ENCODE assay signal across 8 cellular contexts in the genomic region with DNA sequence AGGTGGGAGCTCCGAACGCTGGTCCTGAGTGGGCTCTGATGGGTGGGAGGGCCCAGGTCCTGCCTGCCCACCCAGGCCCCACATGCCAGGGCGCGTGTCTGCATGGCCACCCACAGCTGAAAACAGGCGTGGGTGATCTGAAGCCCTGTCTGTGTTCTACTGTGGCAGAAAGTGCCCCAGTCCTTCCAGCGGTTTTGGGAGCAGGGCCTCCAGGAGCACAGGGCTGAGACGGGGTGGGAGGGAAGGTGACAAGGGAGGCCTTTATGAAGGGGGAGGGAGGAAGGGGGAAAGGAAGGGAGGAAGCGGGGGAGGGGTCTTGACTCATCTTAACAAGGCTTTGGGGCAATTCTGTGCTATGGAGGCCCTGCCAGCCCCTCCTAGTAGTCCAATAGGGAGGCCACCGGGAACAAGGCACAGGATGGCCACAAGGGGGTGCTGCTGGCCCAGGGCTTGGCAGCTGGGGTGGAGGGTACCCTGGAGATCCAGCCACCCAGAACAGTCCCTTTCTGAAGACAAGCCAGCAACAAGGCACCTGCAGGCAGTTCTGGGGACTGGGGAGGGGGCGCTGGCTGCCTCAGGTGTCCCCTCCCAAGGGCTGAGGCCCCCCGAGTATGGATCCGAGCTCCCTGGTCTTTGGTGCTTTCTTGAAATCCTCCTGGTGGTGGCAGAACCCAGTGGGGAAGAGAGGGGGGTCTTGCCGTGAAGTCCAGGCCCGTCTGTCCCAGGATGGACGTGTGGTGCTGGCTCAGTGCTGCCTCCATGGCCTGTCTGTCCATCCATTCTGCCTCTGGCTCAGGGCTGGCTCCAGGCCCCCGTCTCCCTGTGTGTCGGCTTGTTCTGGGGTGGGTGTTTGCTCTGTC. TPM values are rescaled to one million over a fixed set of nuclear protein-coding genes. Genes with fewer than 3 reads are reported as not detected.
DNase-seq lines count a peak whose midpoint lies in the region; ATAC-seq and TF ChIP-seq lines count a peak whose summit lies in the region.

No MANE protein-coding gene starts in this region.

- no peak overlapping the region for H3K4me3 Mint-ChIP-seq in activated CD4-positive, alpha-beta memory T cell treated with anti-CD3 and anti-CD28 coated beads for 36 hours

- peak; percentile 55 for DNase-seq in AG10803 (ENCODE audit: low read depth)
- peak; percentile 56 for DNase-seq in H4 (ENCODE audit: low spot score)
- peak; percentile 76 for DNase-seq in NCI-H69 (lab: John Stamatoyannopoulos, UW)
- peak; percentile 83 for DNase-seq in activated CD4-positive, alpha-beta memory T cell treated with anti-CD3 and anti-CD28 coated beads for 36 hours
- peak; percentile 59 to 90 (median 84) for DNase-seq in dorsolateral prefrontal cortex
- DNase-seq in lung microvascular endothelial cell (ENCODE audit: low read depth in 2 of 2), result peak; percentile 61 to 75
- peak; percentile 66 for DNase-seq in stimulated activated CD8-positive, alpha-beta memory T cell treated with anti-CD3 and anti-CD28 coated beads, Interleukin-15, amount 100 ng/mL, for 1 hour (ENCODE audit: low read depth)

- TF ChIP-seq CTCF in AG10803 (conservative IDR thresholded peaks at IDR 0.05; ENCODE audit: low read length), result peak; percentile 87
- TF ChIP-seq CTCF in dorsolateral prefrontal cortex (IDR thresholded peaks at IDR 0.05 in 54 of 56, conservative IDR thresholded peaks at IDR 0.05 in 2 of 56; ENCODE audit: low read depth in 1 of 56, partially characterized antibody in 56 of 56), result peak; percentile 57 to 97 (median 91)

- H3K27ac Mint-ChIP-seq in activated CD4-positive, alpha-beta memory T cell treated with anti-CD3 and anti-CD28 coated beads for 36 hours, result no peak overlapping the region

- peaks cover 7% of the 10 kb centered on the region for H3K4me1 Mint-ChIP-seq in activated CD4-positive, alpha-beta memory T cell treated with anti-CD3 and anti-CD28 coated beads for 36 hours (ENCODE audit: low read depth)

- POLR2A ChIA-PET in activated CD4-positive, alpha-beta memory T cell treated with anti-CD3 and anti-CD28 coated beads for 36 hours (lab: Charles Lee), result interaction anchor here (1.2 kb wide), 1 partner anchor 184 kb away, joined by 3 read pairs; no protein-coding TSS in a partner anchor

- H3K27ac ChIP-seq in dorsolateral prefrontal cortex, result peak overlapping the region in 56 of 59 donors; percentile 3 to 84 (median 62)

- H3K36me3 Mint-ChIP-seq in activated CD4-positive, alpha-beta memory T cell treated with anti-CD3 and anti-CD28 coated beads for 36 hours, result no peaks in the 10 kb centered on the region

- CTCF ChIA-PET in activated CD4-positive, alpha-beta memory T cell treated with anti-CD3 and anti-CD28 coated beads for 36 hours (lab: Charles Lee), result interaction anchor here (0.7 to 15.1 kb wide), 39 partner anchors 9 to 435 kb away, joined by 3 to 417 read pairs (median 5); a partner anchor contains a TSS

- no peaks in the 10 kb centered on the region for H3K9me3 Mint-ChIP-seq in activated CD4-positive, alpha-beta memory T cell treated with anti-CD3 and anti-CD28 coated beads for 36 hours

- no peak for ATAC-seq in GM21737 (IDR thresholded peaks at IDR 0.05; ENCODE audit: unreplicated experiment)

- H3K27me3 Mint-ChIP-seq in activated CD4-positive, alpha-beta memory T cell treated with anti-CD3 and anti-CD28 coated beads for 36 hours, result no peaks in the 10 kb centered on the region

- H3K27me3 ChIP-seq in dorsolateral prefrontal cortex, result no peaks in the 10 kb centered on the region

- H3K4me3 ChIP-seq in AG10803 (ENCODE audit: low read length) (no peak overlapping the region), dorsolateral prefrontal cortex (no peak overlapping the region)

- intact Hi-C loops in activated CD4-positive, alpha-beta memory T cell treated with anti-CD3 and anti-CD28 coated beads for 36 hours (cut with micrococcal nuclease), result loop anchor here (1.0 to 5.0 kb wide), 3 partner anchors 70 to 211 kb away; a partner anchor contains a TSS
- intact Hi-C loops in dorsolateral prefrontal cortex (cut with DNase I), result loop anchor here (1.0 to 10.0 kb wide), 6 partner anchors 49 to 437 kb away; a partner anchor contains a TSS

RNA-seq across cellular contexts. Expression of a gene that starts 6.3 kb away (rescaled TPM):
- total RNA-seq in H4 (2014; rRNA removed; shearing (Covaris generic)), result 34.8 and 47.1 TPM in 2 replicates
- 10 to 100 TPM; 11.9 to 12.1 TPM for total RNA-seq in activated CD4-positive, alpha-beta memory T cell treated with anti-CD3 and anti-CD28 coated beads for 36 hours
- total RNA-seq in dorsolateral prefrontal cortex (100 to 1,000 TPM in 31 of 120 experiments, 10 to 100 TPM in 89; 52.0 to 134 (median 87.6) TPM), lung microvascular endothelial cell (67.6 and 128 TPM in 2 replicates)

RNA-seq across cellular contexts. Expression of a gene that starts 19.7 kb away (rescaled TPM):
- 2.3 and 7.4 TPM in 2 replicates for total RNA-seq in H4 (2014; rRNA removed; shearing (Covaris generic))
- total RNA-seq in activated CD4-positive, alpha-beta memory T cell treated with anti-CD3 and anti-CD28 coated beads for 36 hours, result under 1 TPM; 0.10 to 0.21 TPM
- total RNA-seq in dorsolateral prefrontal cortex (10 to 100 TPM in 71 of 120 experiments, 1 to 10 TPM in 49; 5.8 to 23.3 (median 10.7) TPM), lung microvascular endothelial cell (2.4 and 10.7 TPM in 2 replicates)

RNA-seq across cellular contexts. Expression of a gene that starts 52.5 kb away (rescaled TPM):
- total RNA-seq in H4 (2014; rRNA removed; shearing (Covaris generic)), result 0.39 and 0.62 TPM in 2 replicates
- total RNA-seq in activated CD4-positive, alpha-beta memory T cell treated with anti-CD3 and anti-CD28 coated beads for 36 hours, result under 1 TPM; 0.41 to 0.48 TPM
- 100 to 1,000 TPM in 2 of 120 experiments, 10 to 100 TPM in 118; 10.7 to 176 (median 32.0) TPM for total RNA-seq in dorsolateral prefrontal cortex
- under 0.01 TPM in 1 of 2 replicates, not detected in the other for total RNA-seq in lung microvascular endothelial cell
